ENCODE assay signal across 28 cellular contexts in the genomic region with DNA sequence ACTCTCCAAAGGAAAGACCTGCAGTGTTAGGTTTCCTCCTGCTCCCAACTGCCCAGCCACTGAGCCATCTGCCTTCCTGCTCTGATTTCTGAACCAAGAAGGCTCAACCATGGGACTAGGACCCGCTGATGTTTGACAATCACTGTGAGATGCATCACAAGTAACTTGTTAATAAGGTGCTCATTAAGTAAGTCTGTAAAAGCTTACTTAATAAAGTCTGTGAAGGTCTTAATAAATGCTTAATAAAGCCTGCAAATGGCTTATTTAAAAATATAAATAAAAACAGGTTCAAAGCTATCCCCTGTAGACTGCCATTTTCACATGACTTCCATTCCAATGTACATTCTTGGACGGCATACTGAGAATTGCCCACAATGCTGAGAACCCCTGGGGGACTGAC. TPM values are rescaled to one million over a fixed set of nuclear protein-coding genes. Genes with fewer than 3 reads are reported as not detected.
A peak's percentile ranks its signal among the peaks of the same experiment; 100 is the strongest.
DNase-seq lines count a peak whose midpoint lies in the region; ATAC-seq, FAIRE-seq and TF ChIP-seq lines count a peak whose summit lies in the region.
"Had no signal": no experiment of that assay in that cellular context is flagged by ENCODE, and none has a peak within 500 bp of the region (broad histone marks: within the 10 kb centered on the region; RNA-seq: fewer than 3 reads in every experiment).

No MANE protein-coding gene starts in this region.

- no peak for TF ChIP-seq CTCF in astrocyte (IDR thresholded peaks at IDR 0.05; ENCODE audit: insufficient read depth, low read depth, low read length)
- no peak for TF ChIP-seq CTCF in sigmoid colon (IDR thresholded peaks at IDR 0.05)

- CTCF ChIA-PET in activated CD8-positive, alpha-beta memory T cell treated with anti-CD3 and anti-CD28 coated beads, Interleukin-2, amount 10 ng/mL, durations not matched to agents 7 days and 5 days (lab: Charles Lee), result no interaction called here

- H2AFZ ChIP-seq in astrocyte (ENCODE audit: low read depth, low read length), result no peak overlapping the region

- H3K4me2 ChIP-seq in astrocyte (ENCODE audit: low read length), result peak overlapping the region; percentile 21

- no peak overlapping the region for H3K4me3 Mint-ChIP-seq in astrocyte (ENCODE audit: unreplicated experiment)
- no peak overlapping the region for H3K4me3 Mint-ChIP-seq in activated CD8-positive, alpha-beta memory T cell treated with anti-CD3 and anti-CD28 coated beads, Interleukin-2, amount 10 ng/mL, durations not matched to agents 7 days and 5 days
- H3K4me3 Mint-ChIP-seq in activated T-helper 1 cell treated with anti-CD3 and anti-CD28 coated beads, Interleukin-12 subunit alpha, Interleukin-12 subunit beta, Interleukin-2, Interleukin-4 antibody, amounts not matched to agents 30 ng/mL and 10 ng/mL and 1 ng/mL, durations not matched to agents 14 hours and 24 hours and 36 hours, result no peak overlapping the region
- H3K4me3 Mint-ChIP-seq: brain, CD14-positive monocyte had no signal

- peak; percentile 33 for DNase-seq in NCI-H2171 treated with DMSO at 0.1 percent for 48 hours (lab: John Stamatoyannopoulos, UW)
- DNase-seq in NCI-H2171 (lab: John Stamatoyannopoulos, UW), result no peak
- DNase-seq in astrocyte (ENCODE audit: low read depth), result no peak
- peak; percentile 27 for DNase-seq in left kidney (ENCODE audit: low read depth, low spot score)
- no peak for DNase-seq in sigmoid colon
- no peak for DNase-seq in activated CD8-positive, alpha-beta memory T cell treated with anti-CD3 and anti-CD28 coated beads, Interleukin-2, amount 10 ng/mL, durations not matched to agents 7 days and 5 days
- DNase-seq in activated T-helper 1 cell treated with anti-CD3 and anti-CD28 coated beads, Interleukin-12 subunit alpha, Interleukin-12 subunit beta, Interleukin-2, Interleukin-4 antibody, amounts not matched to agents 30 ng/mL and 10 ng/mL and 1 ng/mL, durations not matched to agents 14 hours and 24 hours and 36 hours (ENCODE audit: low spot score), result no peak
- DNase-seq in stimulated activated CD4-positive, alpha-beta T cell treated with anti-CD3 and anti-CD28 coated beads, Interleukin-12 subunit alpha, Interleukin-12 subunit beta, amount 100 ng/mL, for 4 hours, result no peak
- DNase-seq: 8988T; activated CD4-positive, alpha-beta T cell treated with anti-CD3 and anti-CD28 coated beads for 4 hours; activated T-cell treated with anti-CD3 and anti-CD28 coated beads, Interleukin-2, amount 50 U/mL, for 1 hour; Caco-2; DMS79; GF-D8; left lung; NCI-H1092; NCI-H1694 treated with DMSO at 0.1 percent for 48 hours; NCI-H510A; nucleus accumbens; SJCRH30; small intestine; stimulated activated naive CD4-positive, alpha-beta T cell treated with Interleukin-2 at 50 U/mL for 16 hours; T1000 had no signal

- H3K9me3 Mint-ChIP-seq in astrocyte (ENCODE audit: unreplicated experiment), result no peaks in the 10 kb centered on the region
- no peaks in the 10 kb centered on the region for H3K9me3 Mint-ChIP-seq in activated CD8-positive, alpha-beta memory T cell treated with anti-CD3 and anti-CD28 coated beads, Interleukin-2, amount 10 ng/mL, durations not matched to agents 7 days and 5 days (ENCODE audit: low read depth)
- no peaks in the 10 kb centered on the region for H3K9me3 Mint-ChIP-seq in activated T-helper 1 cell treated with anti-CD3 and anti-CD28 coated beads, Interleukin-12 subunit alpha, Interleukin-12 subunit beta, Interleukin-2, Interleukin-4 antibody, amounts not matched to agents 30 ng/mL and 10 ng/mL and 1 ng/mL, durations not matched to agents 14 hours and 24 hours and 36 hours
- H3K9me3 Mint-ChIP-seq: brain, CD14-positive monocyte had no signal

- WGBS in sigmoid colon, 2 donors, result 92 to 95% methylated on average over 2 of the region's 2 CpGs

- peaks cover 28% of the 10 kb centered on the region for H3K4me1 ChIP-seq in astrocyte (ENCODE audit: insufficient read depth, low read length)
- H3K4me1 ChIP-seq in sigmoid colon, result peaks cover 0 to 82% (median 65%) of the 10 kb centered on the region in 4 donors
- H3K4me1 ChIP-seq: Caco-2 had no signal

- no peaks in the 10 kb centered on the region for H3K27me3 Mint-ChIP-seq in astrocyte (ENCODE audit: low read depth, unreplicated experiment)
- H3K27me3 Mint-ChIP-seq in activated CD8-positive, alpha-beta memory T cell treated with anti-CD3 and anti-CD28 coated beads, Interleukin-2, amount 10 ng/mL, durations not matched to agents 7 days and 5 days, result peaks cover 34% of the 10 kb centered on the region
- peaks cover 8% of the 10 kb centered on the region for H3K27me3 Mint-ChIP-seq in activated T-helper 1 cell treated with anti-CD3 and anti-CD28 coated beads, Interleukin-12 subunit alpha, Interleukin-12 subunit beta, Interleukin-2, Interleukin-4 antibody, amounts not matched to agents 30 ng/mL and 10 ng/mL and 1 ng/mL, durations not matched to agents 14 hours and 24 hours and 36 hours (ENCODE audit: insufficient read depth)

- no peak for TF ChIP-seq EP300 in sigmoid colon (IDR thresholded peaks at IDR 0.05)

- H3K36me3 ChIP-seq in astrocyte (ENCODE audit: insufficient read depth, low read length), result no peaks in the 10 kb centered on the region
- H3K36me3 ChIP-seq in sigmoid colon, result no peaks in the 10 kb centered on the region
- H3K36me3 ChIP-seq: left lung, SJCRH30 had no signal

- peaks cover 86% of the 10 kb centered on the region for H3K79me2 ChIP-seq in astrocyte (ENCODE audit: insufficient read depth, low read length)

- no peak overlapping the region for H3K9ac ChIP-seq in astrocyte (ENCODE audit: low read length)

- FAIRE-seq in astrocyte (lab: Jason Lieb, UNC), result no peak
- FAIRE-seq: small intestine, urothelium cell line had no signal

- no peak for ATAC-seq in activated CD8-positive, alpha-beta memory T cell treated with anti-CD3 and anti-CD28 coated beads, Interleukin-2, amount 10 ng/mL, durations not matched to agents 7 days and 5 days
- ATAC-seq: left lung had no signal

- H3K27ac ChIP-seq in astrocyte (ENCODE audit: low read depth, low read length) (no peak overlapping the region), sigmoid colon (peak overlapping the region; percentile 14 to 88 (median 48))
- H3K27ac ChIP-seq: SJCRH30, VCaP had no signal

- intact Hi-C loops in sigmoid colon (cut with DNase I), result no loop called here
- intact Hi-C loops in activated T-helper 1 cell treated with anti-CD3 and anti-CD28 coated beads, Interleukin-12 subunit alpha, Interleukin-12 subunit beta, Interleukin-2, Interleukin-4 antibody, amounts not matched to agents 30 ng/mL and 10 ng/mL and 1 ng/mL, durations not matched to agents 14 hours and 24 hours and 36 hours (cut with micrococcal nuclease), result no loop called here

- no peak overlapping the region for H3K4me3 ChIP-seq in astrocyte (ENCODE audit: insufficient read depth, low read depth, low read length)
- no peak overlapping the region for H3K4me3 ChIP-seq in sigmoid colon
- H3K4me3 ChIP-seq: dorsolateral prefrontal cortex, left lung, SJCRH30 had no signal

- TF ChIP-seq POLR2A in sigmoid colon (IDR thresholded peaks at IDR 0.05), result no peak

- peaks cover 4% of the 10 kb centered on the region for H4K20me1 ChIP-seq in astrocyte (ENCODE audit: insufficient read depth, low read length)

- H3K4me1 Mint-ChIP-seq in astrocyte (ENCODE audit: low read depth, unreplicated experiment), result peaks cover 47% of the 10 kb centered on the region
- H3K4me1 Mint-ChIP-seq in activated CD8-positive, alpha-beta memory T cell treated with anti-CD3 and anti-CD28 coated beads, Interleukin-2, amount 10 ng/mL, durations not matched to agents 7 days and 5 days, result peaks cover under 1% of the 10 kb centered on the region
- H3K4me1 Mint-ChIP-seq in activated T-helper 1 cell treated with anti-CD3 and anti-CD28 coated beads, Interleukin-12 subunit alpha, Interleukin-12 subunit beta, Interleukin-2, Interleukin-4 antibody, amounts not matched to agents 30 ng/mL and 10 ng/mL and 1 ng/mL, durations not matched to agents 14 hours and 24 hours and 36 hours (ENCODE audit: low read depth), result no peaks in the 10 kb centered on the region

- H3K27me3 ChIP-seq in astrocyte (ENCODE audit: insufficient read depth, low read length) (no peaks in the 10 kb centered on the region), sigmoid colon (no peaks in the 10 kb centered on the region)
- H3K27me3 ChIP-seq: dorsolateral prefrontal cortex, left lung, SJCRH30 had no signal

- no peak overlapping the region for H3K27ac Mint-ChIP-seq in astrocyte (ENCODE audit: unreplicated experiment)
- H3K27ac Mint-ChIP-seq in activated CD8-positive, alpha-beta memory T cell treated with anti-CD3 and anti-CD28 coated beads, Interleukin-2, amount 10 ng/mL, durations not matched to agents 7 days and 5 days, result no peak overlapping the region
- no peak overlapping the region for H3K27ac Mint-ChIP-seq in activated T-helper 1 cell treated with anti-CD3 and anti-CD28 coated beads, Interleukin-12 subunit alpha, Interleukin-12 subunit beta, Interleukin-2, Interleukin-4 antibody, amounts not matched to agents 30 ng/mL and 10 ng/mL and 1 ng/mL, durations not matched to agents 14 hours and 24 hours and 36 hours
- H3K27ac Mint-ChIP-seq: brain had no signal

- H3K9me3 ChIP-seq in astrocyte (ENCODE audit: insufficient read depth, low read depth, low read length) (no peaks in the 10 kb centered on the region), sigmoid colon (no peaks in the 10 kb centered on the region)
- H3K9me3 ChIP-seq: Caco-2, left lung, SJCRH30 had no signal

- peaks cover 4% of the 10 kb centered on the region for H3K36me3 Mint-ChIP-seq in astrocyte (ENCODE audit: low read depth, unreplicated experiment)
- H3K36me3 Mint-ChIP-seq in activated CD8-positive, alpha-beta memory T cell treated with anti-CD3 and anti-CD28 coated beads, Interleukin-2, amount 10 ng/mL, durations not matched to agents 7 days and 5 days, result no peaks in the 10 kb centered on the region
- no peaks in the 10 kb centered on the region for H3K36me3 Mint-ChIP-seq in activated T-helper 1 cell treated with anti-CD3 and anti-CD28 coated beads, Interleukin-12 subunit alpha, Interleukin-12 subunit beta, Interleukin-2, Interleukin-4 antibody, amounts not matched to agents 30 ng/mL and 10 ng/mL and 1 ng/mL, durations not matched to agents 14 hours and 24 hours and 36 hours (ENCODE audit: low read depth)

RNA-seq across cellular contexts. Expression of a gene that starts 19.8 kb away (rescaled TPM):
- 38.1 and 38.4 TPM in 2 replicates for total RNA-seq in astrocyte
- total RNA-seq in sigmoid colon, result 10 to 100 TPM; 55.3 to 73.8 (median 62.8) TPM
- polyA plus RNA-seq in sigmoid colon, result 10 to 100 TPM; 18.5 to 23.4 (median 20.9) TPM
- under 1 TPM in 1 of 2 experiments, not detected in 1; 0.05 TPM for total RNA-seq in activated CD8-positive, alpha-beta memory T cell treated with anti-CD3 and anti-CD28 coated beads, Interleukin-2, amount 10 ng/mL, durations not matched to agents 7 days and 5 days
- total RNA-seq in activated T-helper 1 cell treated with anti-CD3 and anti-CD28 coated beads, Interleukin-12 subunit alpha, Interleukin-12 subunit beta, Interleukin-2, Interleukin-4 antibody, amounts not matched to agents 30 ng/mL and 10 ng/mL and 1 ng/mL, durations not matched to agents 14 hours and 24 hours and 36 hours, result not detected in 2 replicates

Comparison
In these comparisons a context has a peak if more than half of its experiments do, and no peak if none do; other contexts are left out.
1. DNase-seq: peak in NCI-H2171 treated with DMSO at 0.1 percent for 48 hours (single experiment) and left kidney (single experiment); none in NCI-H2171 (single experiment), astrocyte (single experiment), sigmoid colon (single experiment), activated CD8-positive, alpha-beta memory T cell treated with anti-CD3 and anti-CD28 coated beads, Interleukin-2, amount 10 ng/mL, durations not matched to agents 7 days and 5 days (single experiment), activated T-helper 1 cell treated with anti-CD3 and anti-CD28 coated beads, Interleukin-12 subunit alpha, Interleukin-12 subunit beta, Interleukin-2, Interleukin-4 antibody, amounts not matched to agents 30 ng/mL and 10 ng/mL and 1 ng/mL, durations not matched to agents 14 hours and 24 hours and 36 hours (single experiment) and stimulated activated CD4-positive, alpha-beta T cell treated with anti-CD3 and anti-CD28 coated beads, Interleukin-12 subunit alpha, Interleukin-12 subunit beta, amount 100 ng/mL, for 4 hours (single experiment).
2. RNA of a gene that starts 19.8 kb away (total RNA-seq): 55.3 to 73.8 TPM in sigmoid colon and 38.1 to 38.4 TPM in astrocyte; 0.05 TPM in activated CD8-positive, alpha-beta memory T cell treated with anti-CD3 and anti-CD28 coated beads, Interleukin-2, amount 10 ng/mL, durations not matched to agents 7 days and 5 days and not detected in activated T-helper 1 cell treated with anti-CD3 and anti-CD28 coated beads, Interleukin-12 subunit alpha, Interleukin-12 subunit beta, Interleukin-2, Interleukin-4 antibody, amounts not matched to agents 30 ng/mL and 10 ng/mL and 1 ng/mL, durations not matched to agents 14 hours and 24 hours and 36 hours; every median in the first group is over 10 times any median in the second.